ENCODE assay signal across 28 cellular contexts in genomic region chr13:75785130-75785529, GRCh38.
DNase-seq lines count a peak whose midpoint lies in the region; ATAC-seq and TF ChIP-seq lines count a peak whose summit lies in the region.
"Had no signal": no experiment of that assay in that cellular context is flagged by ENCODE, and none has a peak within 500 bp of the region (broad histone marks: within the 10 kb centered on the region; RNA-seq: fewer than 3 reads in every experiment).

No MANE protein-coding gene starts in this region.

- H3K27ac Mint-ChIP-seq in T-helper 17 cell = no peak overlapping the region
- H3K27ac Mint-ChIP-seq: activated naive CD4-positive, alpha-beta T cell treated with anti-CD3 and anti-CD28 coated beads, Interleukin-2, amount 50 U/mL, for 24 hours; activated T-helper 2 cell treated with anti-CD3 and anti-CD28 coated beads, Interferon-gamma antibody, Interleukin-2, Interleukin-4, amounts not matched to agents 10 μg/mL and 5 μg/mL and 100 μg/mL, durations not matched to agents 14 hours and 24 hours and 36 hours; effector memory CD8-positive, alpha-beta T cell; nephron progenitor cell; stimulated activated naive CD8-positive, alpha-beta T cell treated with anti-CD3 and anti-CD28 coated beads, Interleukin-15, Interleukin-2, amounts not matched to agents 100 ng/mL and 50 ng/mL, for 24 hours had no signal

- no peak overlapping the region for H3K4me3 Mint-ChIP-seq in T-helper 17 cell
- H3K4me3 Mint-ChIP-seq: activated naive CD4-positive, alpha-beta T cell treated with anti-CD3 and anti-CD28 coated beads, Interleukin-2, amount 50 U/mL, for 24 hours; effector memory CD8-positive, alpha-beta T cell; nephron progenitor cell; stimulated activated naive CD8-positive, alpha-beta T cell treated with anti-CD3 and anti-CD28 coated beads, Interleukin-15, Interleukin-2, amounts not matched to agents 100 ng/mL and 50 ng/mL, for 24 hours had no signal

- peaks cover 64% of the 10 kb centered on the region for H3K79me2 ChIP-seq in fibroblast of lung (ENCODE audit: control insufficient read depth, insufficient read depth, low read length)
- H3K79me2 ChIP-seq: parathyroid adenoma had no signal

- H2AFZ ChIP-seq in fibroblast of lung (ENCODE audit: low read length) = no peak overlapping the region
- H2AFZ ChIP-seq: parathyroid adenoma had no signal

- H3K4me2 ChIP-seq in fibroblast of lung (ENCODE audit: extremely low read depth, insufficient read depth, low read length) = no peak overlapping the region

- H3K36me3 ChIP-seq in SK-N-MC (ENCODE audit: insufficient read depth, low read length) (no peaks in the 10 kb centered on the region), fibroblast of lung (ENCODE audit: control insufficient read depth, insufficient read depth, low read length) (no peaks in the 10 kb centered on the region)
- H3K36me3 ChIP-seq: right atrium auricular region, thoracic aorta, uterus, WERI-Rb-1 had no signal

- H4K20me1 ChIP-seq in fibroblast of lung (ENCODE audit: control insufficient read depth, extremely low read depth, insufficient read depth, low read length) = no peaks in the 10 kb centered on the region

- H3K9ac ChIP-seq in SK-N-MC (ENCODE audit: insufficient read length) (no peak overlapping the region), fibroblast of lung (ENCODE audit: insufficient read depth, low read length) (no peak overlapping the region)
- H3K9ac ChIP-seq: parathyroid adenoma had no signal

- H3K9me3 ChIP-seq in SK-N-MC (ENCODE audit: low read depth, low read length) (no peaks in the 10 kb centered on the region), fibroblast of lung (ENCODE audit: control insufficient read depth, insufficient read depth, low read depth, low read length) (no peaks in the 10 kb centered on the region), T-helper 17 cell (ENCODE audit: control insufficient read depth, low read length, poor library complexity, severe bottlenecking) (peaks cover 3% of the 10 kb centered on the region)
- H3K9me3 ChIP-seq: thoracic aorta had no signal

- no peaks in the 10 kb centered on the region for H3K4me1 Mint-ChIP-seq in T-helper 17 cell
- H3K4me1 Mint-ChIP-seq: nephron progenitor cell had no signal

- H3K4me3 ChIP-seq in SK-N-MC = no peak overlapping the region
- H3K4me3 ChIP-seq in fibroblast of lung (replicated peaks in 1 of 4; ENCODE audit: control extremely low read depth in 1 of 4, insufficient read depth in 1 of 4, low read depth in 3 of 4, low read length in 4 of 4) = no peak overlapping the region
- H3K4me3 ChIP-seq in retinal pigment epithelial cell (ENCODE audit: low read length) = no peak overlapping the region
- H3K4me3 ChIP-seq: right atrium auricular region, thoracic aorta, uterus had no signal

- peak; percentile 39 for DNase-seq in EH (ENCODE audit: low read depth)
- DNase-seq in SK-N-MC (ENCODE audit: low read depth, low spot score) = no peak
- DNase-seq in fibroblast of lung (ENCODE audit: low read depth in 2 of 2) = peak; percentile 37 to 55
- DNase-seq in retinal pigment epithelial cell (ENCODE audit: low read depth) = peak; percentile 21
- DNase-seq in amniotic stem cell (lab: John Stamatoyannopoulos, UW) = no peak
- DNase-seq in T-helper 17 cell = no peak
- no peak for DNase-seq in middle frontal gyrus (ENCODE audit: extremely low spot score, low spot score)
- DNase-seq: activated CD4-positive, alpha-beta T cell treated with anti-CD3 and anti-CD28 coated beads for 48 hours; anterior cingulate cortex; C1 segment of cervical spinal cord; COR-L47; cortex of kidney; DMS53; effector memory CD8-positive, alpha-beta T cell; kidney glomerular epithelial cell; NCI-H1048; nephron progenitor cell; SIG-M5; stimulated activated CD4-positive, alpha-beta T cell treated with anti-CD3 and anti-CD28 coated beads, Interleukin-1b, Interleukin-23, amount 100 ng/mL, for 48 hours; stimulated activated CD8-positive, alpha-beta memory T cell treated with anti-CD3 and anti-CD28 coated beads, Interleukin-4, amount 100 ng/mL, for 48 hours; uterus; WERI-Rb-1 had no signal

- H3K27ac ChIP-seq in SK-N-MC (peak overlapping the region; percentile 44; the same call in 1 of the 2 replicates), fibroblast of lung (ENCODE audit: insufficient read depth, low read length) (no peak overlapping the region)
- H3K27ac ChIP-seq: parathyroid adenoma, thoracic aorta, uterus, WERI-Rb-1 had no signal

- ATAC-seq in T-helper 17 cell = no peak
- ATAC-seq: effector memory CD8-positive, alpha-beta T cell had no signal

- H3K36me3 Mint-ChIP-seq in T-helper 17 cell (ENCODE audit: low read depth) = no peaks in the 10 kb centered on the region

- H3K27me3 Mint-ChIP-seq in T-helper 17 cell = no peaks in the 10 kb centered on the region
- H3K27me3 Mint-ChIP-seq: activated naive CD4-positive, alpha-beta T cell treated with anti-CD3 and anti-CD28 coated beads, Interleukin-2, amount 50 U/mL, for 24 hours; effector memory CD8-positive, alpha-beta T cell; stimulated activated naive CD8-positive, alpha-beta T cell treated with anti-CD3 and anti-CD28 coated beads, Interleukin-15, Interleukin-2, amounts not matched to agents 100 ng/mL and 50 ng/mL, for 24 hours had no signal

- no peaks in the 10 kb centered on the region for H3K27me3 ChIP-seq in fibroblast of lung (ENCODE audit: control insufficient read depth, insufficient read depth, low read length)
- H3K27me3 ChIP-seq: right atrium auricular region, uterus had no signal

- peaks cover 22% of the 10 kb centered on the region for H3K4me1 ChIP-seq in fibroblast of lung (ENCODE audit: control insufficient read depth, extremely low read depth, insufficient read depth, low read length)
- H3K4me1 ChIP-seq: parathyroid adenoma, uterus had no signal

- TF ChIP-seq CTCF in fibroblast of lung (conservative IDR thresholded peaks at IDR 0.05 in 1 of 2, IDR thresholded peaks at IDR 0.05 in 1 of 2; ENCODE audit: low read depth in 1 of 2, low read length in 2 of 2) (no peak), retinal pigment epithelial cell (conservative IDR thresholded peaks at IDR 0.05; ENCODE audit: low read depth, low read length) (no peak)

Comparison
In these comparisons a context has a peak if more than half of its experiments do, and no peak if none do; other contexts are left out.
1. DNase-seq: peak in EH (single experiment), fibroblast of lung (2 of 2) and retinal pigment epithelial cell (single experiment); none in SK-N-MC (single experiment), amniotic stem cell (single experiment), T-helper 17 cell (0 of 3) and middle frontal gyrus (single experiment).